In genomic region chr13:41019027-41019487, GRCh38 we compare ENCODE assay signal across 8 cellular contexts. TPM values are rescaled to one million over a fixed set of nuclear protein-coding genes. Genes with fewer than 3 reads are reported as not detected.
DNase-seq lines count a peak whose midpoint lies in the region; ATAC-seq lines count a peak whose summit lies in the region.

ELF1 (minus strand) TSS chr13:41019316; CDS start chr13:40982054, 37,262 bp downstream.

- intact Hi-C loops in activated CD4-positive, alpha-beta T cell treated with anti-CD3 and anti-CD28 coated beads for 36 hours (cut with DNase I, micrococcal nuclease): loop anchor here (1.0 to 5.0 kb wide), 7 partner anchors 14 to 357 kb away; partner anchors contain the start of genes NAA16 (in 1 of the 2), SLC25A15 (in 1 of the 2) and WBP4 (in 1 of the 2)

- peaks cover 31% of the 10 kb centered on the region for H3K4me1 Mint-ChIP-seq in activated CD4-positive, alpha-beta T cell treated with anti-CD3 and anti-CD28 coated beads for 36 hours

- POLR2A ChIA-PET in activated CD4-positive, alpha-beta T cell treated with anti-CD3 and anti-CD28 coated beads for 36 hours (lab: Charles Lee): interaction anchor here (0.9 to 1.0 kb wide), 4 partner anchors 11 to 51 kb away, joined by 4 to 5 read pairs (median 5); no protein-coding TSS in a partner anchor

- peak within 1 kb of the TSS; percentile 58 for H3K4me3 ChIP-seq in effector memory CD4-positive, alpha-beta T cell (ENCODE audit: insufficient read depth, low read depth, low read length, poor library complexity, severe bottlenecking)
- peak within 1 kb of the TSS; percentile 9 for H3K4me3 ChIP-seq in mesodermal cell (ENCODE audit: extremely low read depth, insufficient read depth, low read length, poor library complexity, severe bottlenecking)

- H3K27ac Mint-ChIP-seq in activated CD4-positive, alpha-beta T cell treated with anti-CD3 and anti-CD28 coated beads for 36 hours: peak within 1 kb of the TSS; percentile 96

- peak within 1 kb of the TSS; percentile 88 for H3K4me3 Mint-ChIP-seq in activated CD4-positive, alpha-beta T cell treated with anti-CD3 and anti-CD28 coated beads for 36 hours

- peak; percentile 90 for ATAC-seq in HG02870 (IDR thresholded peaks at IDR 0.05; ENCODE audit: unreplicated experiment)
- ATAC-seq in activated CD4-positive, alpha-beta T cell treated with anti-CD3 and anti-CD28 coated beads for 36 hours: peak; percentile 87

- H3K27me3 ChIP-seq in effector memory CD4-positive, alpha-beta T cell (replicated peaks; ENCODE audit: control insufficient read depth, insufficient read depth, low read length, poor library complexity, severe bottlenecking): no peaks in the 10 kb centered on the region

- H3K36me3 ChIP-seq in effector memory CD4-positive, alpha-beta T cell (ENCODE audit: control insufficient read depth, insufficient read depth, low read length): no peaks in the 10 kb centered on the region
- H3K36me3 ChIP-seq in mesodermal cell (ENCODE audit: control insufficient read depth, insufficient read depth, low read length): no peaks in the 10 kb centered on the region

- CTCF ChIA-PET in activated CD4-positive, alpha-beta T cell treated with anti-CD3 and anti-CD28 coated beads for 36 hours (lab: Charles Lee): interaction anchor here (0.6 to 5.6 kb wide), 14 partner anchors 8 to 942 kb away, joined by 3 to 32 read pairs (median 4); partner anchors contain the start of genes VWA8 and WBP4

- H3K27me3 Mint-ChIP-seq in activated CD4-positive, alpha-beta T cell treated with anti-CD3 and anti-CD28 coated beads for 36 hours: no peaks in the 10 kb centered on the region

- peak in 2 of 3 donors; percentile 14 to 28 for DNase-seq in stimulated activated CD4-positive, alpha-beta T cell treated with anti-CD3 and anti-CD28 coated beads, Interleukin-12 subunit alpha, Interleukin-12 subunit beta, amount 100 ng/mL, for 48 hours (ENCODE audit: low read depth in 2 of 3, low spot score in 1 of 3)
- no peak for DNase-seq in stimulated activated CD4-positive, alpha-beta T cell treated with anti-CD3 and anti-CD28 coated beads, Interleukin-12 subunit alpha, Interleukin-12 subunit beta, amount 100 ng/mL, for 4 hours
- DNase-seq in NCI-H2029 treated with DMSO at 0.1 percent for 48 hours (lab: John Stamatoyannopoulos, UW): peak; percentile 46
- DNase-seq in activated CD4-positive, alpha-beta T cell treated with anti-CD3 and anti-CD28 coated beads for 36 hours: peak; percentile 67
- peak; percentile 47 to 50 (median 48) for DNase-seq in effector memory CD4-positive, alpha-beta T cell
- peak; percentile 59 for DNase-seq in stromal cell of bone marrow (ENCODE audit: low read depth)

- H3K27ac ChIP-seq in effector memory CD4-positive, alpha-beta T cell (ENCODE audit: insufficient read depth, low read length, poor library complexity, severe bottlenecking): peak within 1 kb of the TSS; percentile 92
- H3K27ac ChIP-seq in mesodermal cell (ENCODE audit: low read depth, low read length, severe bottlenecking): peak within 1 kb of the TSS; percentile 48

- H3K9me3 ChIP-seq in effector memory CD4-positive, alpha-beta T cell (ENCODE audit: control insufficient read depth, low read length): no peaks in the 10 kb centered on the region
- no peaks in the 10 kb centered on the region for H3K9me3 ChIP-seq in mesodermal cell (ENCODE audit: control insufficient read depth, low read length)

- WGBS in mesodermal cell (ENCODE audit: insufficient coverage in 2 of 2), 2 experiments: 50 to 73% methylated on average over 1 to 3 of the region's 4 CpGs

- H3K36me3 Mint-ChIP-seq in activated CD4-positive, alpha-beta T cell treated with anti-CD3 and anti-CD28 coated beads for 36 hours (ENCODE audit: low read depth): peaks cover 22% of the 10 kb centered on the region

- H3K9me3 Mint-ChIP-seq in activated CD4-positive, alpha-beta T cell treated with anti-CD3 and anti-CD28 coated beads for 36 hours (ENCODE audit: low read depth): no peaks in the 10 kb centered on the region

- H3K4me1 ChIP-seq in effector memory CD4-positive, alpha-beta T cell (ENCODE audit: control insufficient read depth, insufficient read depth, low read length, poor library complexity, severe bottlenecking): peaks cover 17% of the 10 kb centered on the region
- peaks cover 6% of the 10 kb centered on the region for H3K4me1 ChIP-seq in mesodermal cell (ENCODE audit: control insufficient read depth, insufficient read depth, low read length, poor library complexity, severe bottlenecking)

RNA-seq across cellular contexts. Expression of gene ELF1, which starts in this region (rescaled TPM):
- 10 to 100 TPM; 75.2 to 87.0 TPM for total RNA-seq in activated CD4-positive, alpha-beta T cell treated with anti-CD3 and anti-CD28 coated beads for 36 hours
- polyA plus RNA-seq in mesodermal cell (2013, experiment 1 of 2): 40.5 TPM
- 41.6 TPM for polyA plus RNA-seq in mesodermal cell (2013, experiment 2 of 2)
